In genomic region chr5:474232-474825, GRCh38 we compare ENCODE assay signal across 8 cellular contexts. TPM values are rescaled to one million over a fixed set of nuclear protein-coding genes. Genes with fewer than 3 reads are reported as not detected.
A peak's percentile ranks its signal among the peaks of the same experiment; 100 is the strongest.
DNase-seq lines count a peak whose midpoint lies in the region; ATAC-seq and TF ChIP-seq lines count a peak whose summit lies in the region.
"Not testable (repeated sequence)": the region's sequence is repeated elsewhere in the genome, so short reads cannot be mapped to it uniquely, and the experiment has no call there.

No MANE protein-coding gene starts in this region.

- peaks cover 50% of the 10 kb centered on the region for H3K36me3 Mint-ChIP-seq in Calu3 (ENCODE audit: insufficient read depth, unreplicated experiment)
- not testable (repeated sequence) for H3K36me3 Mint-ChIP-seq in WTC11

- no CpG with 5 or more reads among the region's 50 CpGs for WGBS in esophagus squamous epithelium, 2 donors
- WGBS in transverse colon (ENCODE audit: low coverage in 1 of 2), 2 donors, result 0 to 5% methylated on average over 4 to 5 of the region's 50 CpGs

- H3K9me3 Mint-ChIP-seq in Calu3 (ENCODE audit: low read depth, unreplicated experiment); WTC11: not testable (repeated sequence)

- H3K27me3 ChIP-seq in esophagus squamous epithelium, result peaks cover 0 to 45% (median 7%) of the 10 kb centered on the region in 4 donors
- peaks cover 40% of the 10 kb centered on the region for H3K27me3 ChIP-seq in lower lobe of right lung (ENCODE audit: low read depth)
- peaks cover 47% of the 10 kb centered on the region for H3K27me3 ChIP-seq in transverse colon

- DNase-seq in Calu3; LNCaP clone FGC (ENCODE audit: low read depth); esophagus squamous epithelium (lab: John Stamatoyannopoulos, UW); lower lobe of right lung; transverse colon: not testable (repeated sequence)
- peak; percentile 8 for DNase-seq in WTC11 (ENCODE audit: low spot score)
- peak; percentile 41 for DNase-seq in astrocyte of the hippocampus (ENCODE audit: low read depth, low spot score)
- peak; percentile 7 for DNase-seq in posterior vena cava (ENCODE audit: low spot score)

- peak overlapping the region in 3 of 4 donors; percentile 90 to 94 (median 93) for H3K27ac ChIP-seq in esophagus squamous epithelium
- H3K27ac ChIP-seq in lower lobe of right lung, transverse colon: not testable (repeated sequence)

- H3K4me1 ChIP-seq in esophagus squamous epithelium, result peaks cover 32 to 56% (median 36%) of the 10 kb centered on the region in 3 donors
- peaks cover 26% of the 10 kb centered on the region for H3K4me1 ChIP-seq in lower lobe of right lung
- H3K4me1 ChIP-seq in transverse colon, result peaks cover 15 to 29% (median 23%) of the 10 kb centered on the region in 4 donors

- H3K36me3 ChIP-seq in esophagus squamous epithelium, result peaks cover 0 to 20% (median 0%) of the 10 kb centered on the region in 3 donors
- H3K36me3 ChIP-seq in lower lobe of right lung, transverse colon: not testable (repeated sequence)

- H3K27ac Mint-ChIP-seq in Calu3 (ENCODE audit: unreplicated experiment); WTC11: not testable (repeated sequence)

- H3K9me3 ChIP-seq in esophagus squamous epithelium, lower lobe of right lung, transverse colon: not testable (repeated sequence)

- H3K4me3 Mint-ChIP-seq in Calu3 (ENCODE audit: low read depth, unreplicated experiment) (peak overlapping the region; percentile 83), WTC11 (peak overlapping the region; percentile 72)

- intact Hi-C loops in Calu3 (cut with micrococcal nuclease; ENCODE audit: unreplicated experiment); esophagus squamous epithelium (cut with DNase I); lower lobe of right lung (cut with DNase I); posterior vena cava (cut with DNase I); transverse colon (cut with DNase I; ENCODE audit: low total_unique reads): not testable (repeated sequence)

- not testable (repeated sequence) for H3K4me1 Mint-ChIP-seq in Calu3 (ENCODE audit: low read depth, unreplicated experiment); WTC11

- CTCF ChIA-PET in Calu3 (lab: Charles Lee), result interaction anchor here (0.9 kb wide), 2 partner anchors 14 to 49 kb away, joined by 4 to 10 read pairs; no protein-coding TSS in a partner anchor
- CTCF ChIA-PET in WTC11 (lab: Charles Lee), result interaction anchor here (1.2 to 4.3 kb wide), 5 partner anchors 18 to 195 kb away, joined by 4 to 23 read pairs (median 7); partner anchors contain the start of gene AHRR

- peaks cover 55% of the 10 kb centered on the region for H3K27me3 Mint-ChIP-seq in Calu3 (ENCODE audit: unreplicated experiment)
- peaks cover 52% of the 10 kb centered on the region for H3K27me3 Mint-ChIP-seq in WTC11 (ENCODE audit: low read depth)

- TF ChIP-seq EP300 in transverse colon (IDR thresholded peaks at IDR 0.05; ENCODE audit: low read depth), result not testable (repeated sequence)

- BruUV-seq in Calu3 (replicated peaks; lab: Mats Ljungman, UMichigan), result not testable (repeated sequence)

- not testable (repeated sequence) for TF ChIP-seq POLR2A in esophagus squamous epithelium (IDR thresholded peaks at IDR 0.05); transverse colon (IDR thresholded peaks at IDR 0.05)

- in situ Hi-C loops in transverse colon (cut with MboI; ENCODE audit: low pct_ligation_motif_present in 1 of 4, low pct_unique_long_range_greater_than_20kb in 1 of 4, low sequenced_read_pairs in 3 of 4), result not testable (repeated sequence)

- POLR2A ChIA-PET in WTC11 (lab: Charles Lee), result not testable (repeated sequence)

- H3K4me3 ChIP-seq in LNCaP clone FGC (ENCODE audit: low read depth, low read length), result peak overlapping the region; percentile 80
- H3K4me3 ChIP-seq in esophagus squamous epithelium, result peak overlapping the region; percentile 84 to 98 (median 91)
- H3K4me3 ChIP-seq in lower lobe of right lung, result peak overlapping the region; percentile 97
- peak overlapping the region in 3 of 4 donors; percentile 90 to 96 (median 93) for H3K4me3 ChIP-seq in transverse colon

- ATAC-seq in WTC11, lower lobe of right lung: not testable (repeated sequence)

- not testable (repeated sequence) for TF ChIP-seq CTCF in Calu3 (IDR thresholded peaks at IDR 0.05; ENCODE audit: unreplicated experiment); LNCaP clone FGC (IDR thresholded peaks at IDR 0.05; ENCODE audit: control insufficient read depth, extremely low read depth, insufficient read depth); WTC11 (IDR thresholded peaks at IDR 0.05); esophagus squamous epithelium (IDR thresholded peaks at IDR 0.05); lower lobe of right lung (IDR thresholded peaks at IDR 0.05); transverse colon (IDR thresholded peaks at IDR 0.05)

TF ChIP-seq in WTC11, 78 proteins besides CTCF, POLR2A, EP300 and RAD21:
- TF ChIP-seq MAX (CRISPR knock-in tag; IDR thresholded peaks at IDR 0.05), result 0 out of 2 replicates have a peak, but pooled peaks have one; percentile 6

RNA-seq across cellular contexts. Expression of gene EXOC3, which starts 31.4 kb away (rescaled TPM):
- total RNA-seq in Calu3 (2022) (63.8 and 69.4 TPM in 2 replicates), WTC11 (2021) (60.1 to 62.4 TPM (median 62.2 TPM) in 3 replicates), esophagus squamous epithelium (10 to 100 TPM; 39.1 to 54.6 (median 42.8) TPM), lower lobe of right lung (58.9 TPM), posterior vena cava (10 to 100 TPM; 52.6 to 54.2 TPM), transverse colon (100 to 1,000 TPM in 1 of 4 donors, 10 to 100 TPM in 3; 69.9 to 240 (median 76.1) TPM)

RNA-seq across cellular contexts. Expression of gene SLC9A3, which starts 49.9 kb away (rescaled TPM):
- total RNA-seq in Calu3 (2022), result 1.1 and 2.0 TPM in 2 replicates
- total RNA-seq in WTC11 (2021), result 1.2 to 1.7 TPM (median 1.6 TPM) in 3 replicates
- 1 to 10 TPM; 2.4 to 3.8 (median 3.5) TPM for total RNA-seq in esophagus squamous epithelium
- total RNA-seq in lower lobe of right lung, result 1.1 TPM
- under 1 TPM; 0.69 to 0.71 TPM for total RNA-seq in posterior vena cava
- 100 to 1,000 TPM in 3 of 4 donors, 1 to 10 TPM in 1; 4.8 to 701 (median 183) TPM for total RNA-seq in transverse colon
